Comparison of ENCODE assay signal across 8 cellular contexts in the genomic region with DNA sequence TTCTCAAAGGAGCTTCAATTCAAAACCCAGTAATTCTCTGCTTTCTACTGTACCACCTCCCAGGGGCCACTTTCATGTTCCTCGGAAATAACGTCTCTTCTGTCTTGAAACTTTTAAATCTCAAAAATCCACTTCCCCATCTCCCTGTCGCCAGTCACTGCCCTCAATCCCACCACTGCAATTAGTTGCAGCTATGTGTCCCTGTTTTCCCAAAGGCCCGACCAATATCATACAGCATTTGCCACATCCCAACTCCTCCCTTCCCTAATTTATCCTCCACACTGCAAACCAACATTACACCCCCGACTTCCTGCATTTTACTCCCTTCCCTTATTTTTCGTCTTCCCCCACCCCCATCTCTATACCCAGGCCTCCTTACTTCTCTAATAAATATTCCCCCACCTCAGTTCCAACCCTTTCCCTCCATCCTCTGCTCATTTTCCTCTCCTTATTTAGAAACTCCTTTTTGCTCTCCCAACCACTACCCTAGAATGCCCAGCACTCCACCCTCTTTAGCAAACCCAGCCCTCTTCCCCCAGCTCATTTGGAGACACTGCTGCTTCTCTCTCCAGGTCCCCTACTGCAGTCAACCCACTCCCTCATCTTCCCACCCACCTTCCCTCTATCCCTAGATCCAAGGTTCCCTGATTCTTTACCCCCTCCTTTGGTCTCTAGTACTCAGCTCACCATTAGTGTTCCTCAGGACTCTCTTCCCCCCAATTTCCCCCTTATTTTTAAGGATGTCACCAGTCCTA. TPM values are rescaled to one million over a fixed set of nuclear protein-coding genes. Genes with fewer than 3 reads are reported as not detected.
DNase-seq lines count a peak whose midpoint lies in the region; ATAC-seq and TF ChIP-seq lines count a peak whose summit lies in the region.

No MANE protein-coding gene starts in this region.

- no peak for TF ChIP-seq EP300 in neural cell (conservative IDR thresholded peaks at IDR 0.05; ENCODE audit: poor library complexity, severe bottlenecking)

- peak overlapping the region; percentile 66 for H3K4me3 ChIP-seq in CD8-positive, alpha-beta memory T cell (ENCODE audit: low read length)
- peak overlapping the region; percentile 91 for H3K4me3 ChIP-seq in fibroblast of villous mesenchyme (ENCODE audit: low read depth, low read length)
- peak overlapping the region; percentile 82 for H3K4me3 ChIP-seq in neural cell (ENCODE audit: low read length)

- no peaks in the 10 kb centered on the region for H3K9me3 Mint-ChIP-seq in CD8-positive, alpha-beta memory T cell
- no peaks in the 10 kb centered on the region for H3K9me3 Mint-ChIP-seq in activated B cell treated with CpG ODN at 0.5 μM for 24 hours

- CTCF ChIA-PET in CD8-positive, alpha-beta memory T cell (lab: Charles Lee): no interaction called here
- CTCF ChIA-PET in activated B cell treated with CpG ODN at 0.5 μM for 24 hours (lab: Charles Lee): interaction anchor here (1.1 to 1.9 kb wide), 2 partner anchors 10 to 72 kb away, joined by 3 to 6 read pairs; no protein-coding TSS in a partner anchor

- H3K4me2 ChIP-seq in neural cell (ENCODE audit: low read length): peak overlapping the region; percentile 87

- no peaks in the 10 kb centered on the region for H3F3A ChIP-seq in neural cell (ENCODE audit: insufficient read depth, low read length, poor library complexity, severe bottlenecking)

- TF ChIP-seq CTCF in activated B cell treated with CpG ODN at 0.5 μM for 24 hours (IDR thresholded peaks at IDR 0.05) (no peak), fibroblast of villous mesenchyme (IDR thresholded peaks at IDR 0.05; ENCODE audit: insufficient read depth, low read depth, low read length) (no peak), neural cell (IDR thresholded peaks at IDR 0.05; ENCODE audit: poor library complexity, severe bottlenecking) (no peak)

- intact Hi-C loops in activated B cell treated with CpG ODN at 0.5 μM for 24 hours (cut with micrococcal nuclease): loop anchor here (5.0 to 10.0 kb wide), 4 partner anchors 293 to 1823 kb away; a partner anchor contains a TSS

- TF ChIP-seq RAD21 in neural cell (conservative IDR thresholded peaks at IDR 0.05): no peak

- no peaks in the 10 kb centered on the region for H3K9me3 ChIP-seq in CD8-positive, alpha-beta memory T cell (ENCODE audit: low read length)
- no peaks in the 10 kb centered on the region for H3K9me3 ChIP-seq in neural cell (ENCODE audit: low read length)

- DNase-seq in CD8-positive, alpha-beta memory T cell: peak in 1 of 5 donors; percentile 5
- DNase-seq in HuH-7.5 (ENCODE audit: low spot score): peak; percentile 66
- DNase-seq in activated B cell treated with CpG ODN at 0.5 μM for 24 hours: no peak
- peak; percentile 71 for DNase-seq in fibroblast of villous mesenchyme (ENCODE audit: low read depth)
- DNase-seq in DMS153 treated with DMSO at 0.1 percent for 48 hours (lab: John Stamatoyannopoulos, UW; ENCODE audit: unreplicated experiment): no peak

- no peak overlapping the region for H2AFZ ChIP-seq in neural cell (ENCODE audit: low read depth, low read length)

- H4K20me1 ChIP-seq in neural cell (ENCODE audit: insufficient read depth): no peaks in the 10 kb centered on the region

- peak overlapping the region; percentile 82 for H3K9ac ChIP-seq in neural cell (ENCODE audit: low read length)

- POLR2A ChIA-PET in CD8-positive, alpha-beta memory T cell (lab: Charles Lee): interaction anchor here (0.7 to 1.3 kb wide), 2 partner anchors 9 to 18 kb away, joined by 4 to 5 read pairs; no protein-coding TSS in a partner anchor
- POLR2A ChIA-PET in activated B cell treated with CpG ODN at 0.5 μM for 24 hours (lab: Charles Lee): no interaction called here

- peak overlapping the region; percentile 3 to 89 (median 72) for H3K27ac Mint-ChIP-seq in CD8-positive, alpha-beta memory T cell
- H3K27ac Mint-ChIP-seq in activated B cell treated with CpG ODN at 0.5 μM for 24 hours: peak overlapping the region; percentile 9

- no peaks in the 10 kb centered on the region for H3K9me2 ChIP-seq in neural cell (ENCODE audit: insufficient read depth, low read length)

- no peak for TF ChIP-seq POLR2A in GM18505 (IDR thresholded peaks at IDR 0.05; ENCODE audit: borderline replicate concordance, extremely low read depth, insufficient read depth, insufficient read length)

- H3K27me3 Mint-ChIP-seq in CD8-positive, alpha-beta memory T cell: peaks cover 5 to 6% of the 10 kb centered on the region in 2 donors
- no peaks in the 10 kb centered on the region for H3K27me3 Mint-ChIP-seq in activated B cell treated with CpG ODN at 0.5 μM for 24 hours

- no peaks in the 10 kb centered on the region for H3K36me3 ChIP-seq in CD8-positive, alpha-beta memory T cell (ENCODE audit: insufficient read depth, low read length)
- no peaks in the 10 kb centered on the region for H3K36me3 ChIP-seq in neural cell (ENCODE audit: insufficient read depth, low read length)

- ATAC-seq in activated B cell treated with CpG ODN at 0.5 μM for 24 hours (ENCODE audit: low read depth) (no peak), GM18909 (IDR thresholded peaks at IDR 0.05; ENCODE audit: poor library complexity, unreplicated experiment) (no peak), GM18505 (IDR thresholded peaks at IDR 0.05; ENCODE audit: unreplicated experiment) (no peak)

- H3K4me1 Mint-ChIP-seq in CD8-positive, alpha-beta memory T cell: peaks cover 45 to 62% (median 60%) of the 10 kb centered on the region in 3 donors
- peaks cover 56% of the 10 kb centered on the region for H3K4me1 Mint-ChIP-seq in activated B cell treated with CpG ODN at 0.5 μM for 24 hours

- peak overlapping the region; percentile 63 for H3K27ac ChIP-seq in CD8-positive, alpha-beta memory T cell (ENCODE audit: low read depth, low read length)
- H3K27ac ChIP-seq in neural cell (ENCODE audit: low read length): peak overlapping the region; percentile 78

- H3K27me3 ChIP-seq in CD8-positive, alpha-beta memory T cell (ENCODE audit: insufficient read depth, low read length, poor library complexity, severe bottlenecking): no peaks in the 10 kb centered on the region
- no peaks in the 10 kb centered on the region for H3K27me3 ChIP-seq in neural cell (ENCODE audit: insufficient read depth, low read depth, low read length)

- peaks cover 56% of the 10 kb centered on the region for H3K79me2 ChIP-seq in neural cell (replicated peaks; ENCODE audit: insufficient read depth, low read length)

- peaks cover 45% of the 10 kb centered on the region for H3K4me1 ChIP-seq in CD8-positive, alpha-beta memory T cell (ENCODE audit: insufficient read depth, low read length)

- peak overlapping the region; percentile 88 to 95 (median 91) for H3K4me3 Mint-ChIP-seq in CD8-positive, alpha-beta memory T cell
- H3K4me3 Mint-ChIP-seq in activated B cell treated with CpG ODN at 0.5 μM for 24 hours: peak overlapping the region; percentile 85

- peaks cover 0 to 2% (median 1%) of the 10 kb centered on the region in 3 donors for H3K36me3 Mint-ChIP-seq in CD8-positive, alpha-beta memory T cell
- H3K36me3 Mint-ChIP-seq in activated B cell treated with CpG ODN at 0.5 μM for 24 hours (ENCODE audit: low read depth): no peaks in the 10 kb centered on the region

TF ChIP-seq in neural cell, 6 proteins besides CTCF, POLR2A, EP300 and RAD21:
- TF ChIP-seq EZH2 (IDR thresholded peaks at IDR 0.05; ENCODE audit: borderline replicate concordance, insufficient read depth, low read length, poor library complexity, severe bottlenecking): no peak
- TF ChIP-seq MXI1 (conservative IDR thresholded peaks at IDR 0.05; ENCODE audit: poor library complexity, severe bottlenecking): peak; percentile 3
- no peak for TF ChIP-seq POLR2AphosphoS5 (IDR thresholded peaks at IDR 0.05)
- TF ChIP-seq, protein P1, sequence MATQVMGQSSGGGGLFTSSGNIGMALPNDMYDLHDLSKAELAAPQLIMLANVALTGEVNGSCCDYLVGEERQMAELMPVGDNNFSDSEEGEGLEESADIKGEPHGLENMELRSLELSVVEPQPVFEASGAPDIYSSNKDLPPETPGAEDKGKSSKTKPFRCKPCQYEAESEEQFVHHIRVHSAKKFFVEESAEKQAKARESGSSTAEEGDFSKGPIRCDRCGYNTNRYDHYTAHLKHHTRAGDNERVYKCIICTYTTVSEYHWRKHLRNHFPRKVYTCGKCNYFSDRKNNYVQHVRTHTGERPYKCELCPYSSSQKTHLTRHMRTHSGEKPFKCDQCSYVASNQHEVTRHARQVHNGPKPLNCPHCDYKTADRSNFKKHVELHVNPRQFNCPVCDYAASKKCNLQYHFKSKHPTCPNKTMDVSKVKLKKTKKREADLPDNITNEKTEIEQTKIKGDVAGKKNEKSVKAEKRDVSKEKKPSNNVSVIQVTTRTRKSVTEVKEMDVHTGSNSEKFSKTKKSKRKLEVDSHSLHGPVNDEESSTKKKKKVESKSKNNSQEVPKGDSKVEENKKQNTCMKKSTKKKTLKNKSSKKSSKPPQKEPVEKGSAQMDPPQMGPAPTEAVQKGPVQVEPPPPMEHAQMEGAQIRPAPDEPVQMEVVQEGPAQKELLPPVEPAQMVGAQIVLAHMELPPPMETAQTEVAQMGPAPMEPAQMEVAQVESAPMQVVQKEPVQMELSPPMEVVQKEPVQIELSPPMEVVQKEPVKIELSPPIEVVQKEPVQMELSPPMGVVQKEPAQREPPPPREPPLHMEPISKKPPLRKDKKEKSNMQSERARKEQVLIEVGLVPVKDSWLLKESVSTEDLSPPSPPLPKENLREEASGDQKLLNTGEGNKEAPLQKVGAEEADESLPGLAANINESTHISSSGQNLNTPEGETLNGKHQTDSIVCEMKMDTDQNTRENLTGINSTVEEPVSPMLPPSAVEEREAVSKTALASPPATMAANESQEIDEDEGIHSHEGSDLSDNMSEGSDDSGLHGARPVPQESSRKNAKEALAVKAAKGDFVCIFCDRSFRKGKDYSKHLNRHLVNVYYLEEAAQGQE (IDR thresholded peaks at IDR 0.05; ENCODE audit: borderline replicate concordance): no peak
- no peak for TF ChIP-seq TAF1 (IDR thresholded peaks at IDR 0.05; ENCODE audit: low read depth)
- no peak for TF ChIP-seq SMC3 (conservative IDR thresholded peaks at IDR 0.05; ENCODE audit: poor library complexity)

RNA-seq across cellular contexts. Expression of a gene that starts 1.1 kb away (rescaled TPM):
- 10 to 100 TPM; 55.8 to 58.5 TPM for total RNA-seq in CD8-positive, alpha-beta memory T cell
- polyA plus RNA-seq in CD8-positive, alpha-beta memory T cell: 46.1 TPM
- total RNA-seq in activated B cell treated with CpG ODN at 0.5 μM for 24 hours (36.1 and 39.0 TPM in 2 replicates), fibroblast of villous mesenchyme (137 and 146 TPM in 2 replicates)
- 237 and 284 TPM in 2 replicates for polyA plus RNA-seq in neural cell
- polyA minus RNA-seq in neural cell: 122 and 147 TPM in 2 replicates

RNA-seq across cellular contexts. Expression of a gene that starts 52.1 kb away (rescaled TPM):
- 1 to 10 TPM; 1.9 to 2.4 TPM for total RNA-seq in CD8-positive, alpha-beta memory T cell
- polyA plus RNA-seq in CD8-positive, alpha-beta memory T cell: not detected
- total RNA-seq in activated B cell treated with CpG ODN at 0.5 μM for 24 hours (0.38 TPM in 1 of 2 replicates, not detected in the other), fibroblast of villous mesenchyme (81.2 and 93.4 TPM in 2 replicates)
- 70.4 and 99.1 TPM in 2 replicates for polyA plus RNA-seq in neural cell
- 73.6 and 98.8 TPM in 2 replicates for polyA minus RNA-seq in neural cell

Comparison
In these comparisons a context has a peak if more than half of its experiments do, and no peak if none do; other contexts are left out.
1. DNase-seq: peak in HuH-7.5 (single experiment) and fibroblast of villous mesenchyme (single experiment); none in activated B cell treated with CpG ODN at 0.5 μM for 24 hours (single experiment) and DMS153 treated with DMSO at 0.1 percent for 48 hours (single experiment).
2. RNA of a gene that starts 52.1 kb away (total RNA-seq): 81.2 to 93.4 TPM in fibroblast of villous mesenchyme; 1.9 to 2.4 TPM in CD8-positive, alpha-beta memory T cell and 0.38 TPM in activated B cell treated with CpG ODN at 0.5 μM for 24 hours; every median in the first group is over 10 times any median in the second.
3. Peak in every context shown above with its lines, with median percentiles within 50 percentile points of each other: H3K4me3 ChIP-seq.